In the genomic region with DNA sequence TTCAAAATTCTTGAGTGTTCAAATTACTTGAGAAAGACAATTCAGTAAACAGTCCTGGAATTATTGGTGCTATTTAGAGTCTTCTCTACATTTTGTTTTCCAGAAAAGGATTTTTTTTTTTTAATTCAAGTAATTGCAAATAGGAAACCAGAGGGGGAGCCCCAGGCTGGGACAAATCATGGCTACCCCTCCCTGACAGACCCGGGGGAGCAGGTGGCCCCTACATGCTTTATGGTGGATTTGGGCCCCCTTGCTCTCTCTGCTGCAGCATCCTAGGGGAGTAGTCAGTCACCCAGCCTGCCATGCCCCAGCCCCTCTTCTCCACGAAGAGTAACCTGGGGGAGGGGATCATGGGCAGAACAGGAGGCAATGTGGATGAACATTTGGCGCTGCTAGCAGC, we compare ENCODE assay signal across 18 cellular contexts. TPM values are rescaled to one million over a fixed set of nuclear protein-coding genes. Genes with fewer than 3 reads are reported as not detected.
A peak's percentile ranks its signal among the peaks of the same experiment; 100 is the strongest.
DNase-seq lines count a peak whose midpoint lies in the region; ATAC-seq, FAIRE-seq and TF ChIP-seq lines count a peak whose summit lies in the region.
"Had no signal": no experiment of that assay in that cellular context is flagged by ENCODE, and none has a peak within 500 bp of the region (broad histone marks: within the 10 kb centered on the region; RNA-seq: fewer than 3 reads in every experiment).

No MANE protein-coding gene starts in this region.

- H3K4me3 ChIP-seq in H7 (ENCODE audit: insufficient read depth, low read depth, low read length) (no peak overlapping the region), OCI-LY3 (ENCODE audit: low read length) (peak overlapping the region; percentile 21; the same call in 1 of the 2 replicates), coronary artery (no peak overlapping the region)
- H3K4me3 ChIP-seq: SK-N-MC had no signal

- no peaks in the 10 kb centered on the region for H4K20me1 ChIP-seq in OCI-LY3 (ENCODE audit: insufficient read depth, low read length)

- no peaks in the 10 kb centered on the region for H3K9me3 ChIP-seq in OCI-LY3 (ENCODE audit: insufficient read depth, low read length)
- H3K9me3 ChIP-seq: gastrocnemius medialis, Peyer's patch, psoas muscle, testis had no signal

- H3K9ac ChIP-seq in OCI-LY3 (ENCODE audit: low read length), result no peak overlapping the region

- H3K27me3 ChIP-seq in H7 (ENCODE audit: control insufficient read depth, insufficient read depth, low read length) (peaks cover 8% of the 10 kb centered on the region; the same call in 1 of the 2 replicates), OCI-LY3 (ENCODE audit: low read depth, low read length) (no peaks in the 10 kb centered on the region), foreskin keratinocyte (no peaks in the 10 kb centered on the region)
- H3K27me3 ChIP-seq: Peyer's patch, testis had no signal

- H3K4me1 ChIP-seq in OCI-LY3 (ENCODE audit: low read length), result peaks cover 28% of the 10 kb centered on the region
- H3K4me1 ChIP-seq in foreskin keratinocyte, result no peaks in the 10 kb centered on the region
- H3K4me1 ChIP-seq: psoas muscle had no signal

- no peak overlapping the region for H3K27ac ChIP-seq in OCI-LY3 (ENCODE audit: low read length)
- H3K27ac ChIP-seq in foreskin keratinocyte, result no peak overlapping the region
- H3K27ac ChIP-seq in coronary artery, result no peak overlapping the region
- H3K27ac ChIP-seq: gastrocnemius medialis, psoas muscle, SK-N-MC, testis had no signal

- no peak for TF ChIP-seq CTCF in D721Med (IDR thresholded peaks at IDR 0.05; ENCODE audit: insufficient read depth, missing control alignments)
- peak; percentile 42 for TF ChIP-seq CTCF in OCI-LY3 (IDR thresholded peaks at IDR 0.05; ENCODE audit: low read depth, low read length)
- TF ChIP-seq CTCF in foreskin keratinocyte (conservative IDR thresholded peaks at IDR 0.05), result peak; percentile 46
- no peak for TF ChIP-seq CTCF in coronary artery (IDR thresholded peaks at IDR 0.05)

- DNase-seq in D721Med (ENCODE audit: insufficient read length, low spot score), result peak; percentile 14
- peak; percentile 62 for DNase-seq in H7
- no peak for DNase-seq in foreskin keratinocyte
- DNase-seq in AG20443 (ENCODE audit: low spot score), result no peak
- DNase-seq in coronary artery (ENCODE audit: low spot score), result no peak
- DNase-seq: activated CD4-positive, alpha-beta T cell treated with anti-CD3 and anti-CD28 coated beads, Interleukin-2, amount 50 U/mL, for 1 hour; activated T-cell treated with anti-CD3 and anti-CD28 coated beads, Interleukin-2, amount 50 U/mL, for 24 hours; C1 segment of cervical spinal cord; gastrocnemius medialis; left cardiac atrium; NCI-H1048; NCI-H526 treated with DMSO at 0.1 percent for 48 hours; Peyer's patch; psoas muscle; testis had no signal

- no peak for FAIRE-seq in D721Med (lab: Jason Lieb, UNC)

- peak overlapping the region; percentile 37 for H3K4me2 ChIP-seq in OCI-LY3 (ENCODE audit: low read length)

- no peaks in the 10 kb centered on the region for H3K79me2 ChIP-seq in OCI-LY3 (ENCODE audit: low read length)

- no peak for ATAC-seq in foreskin keratinocyte
- ATAC-seq in HG03095 (IDR thresholded peaks at IDR 0.05; ENCODE audit: unreplicated experiment), result no peak
- ATAC-seq: gastrocnemius medialis, left cardiac atrium, psoas muscle had no signal

- H2AFZ ChIP-seq in OCI-LY3 (ENCODE audit: low read depth, low read length), result no peak overlapping the region

- H3K36me3 ChIP-seq in H7 (replicated peaks; ENCODE audit: control insufficient read depth, insufficient read depth, low read length), result no peaks in the 10 kb centered on the region
- H3K36me3 ChIP-seq in OCI-LY3 (replicated peaks; ENCODE audit: low read depth, low read length), result no peaks in the 10 kb centered on the region
- H3K36me3 ChIP-seq: gastrocnemius medialis, Peyer's patch had no signal

RNA-seq across cellular contexts. Expression of a gene that starts 4.7 kb away (rescaled TPM):
- 0.83 and 1.6 TPM in 2 replicates for total RNA-seq in H7 (2014; rRNA removed; shearing (Covaris generic))
- total RNA-seq in foreskin keratinocyte, result 1.5 and 3.5 TPM in 2 replicates
- polyA plus RNA-seq in foreskin keratinocyte, result 1.9 and 3.2 TPM in 2 replicates

RNA-seq across cellular contexts. Expression of a gene that starts 4.8 kb away (rescaled TPM):
- 38.0 and 55.5 TPM in 2 replicates for total RNA-seq in H7 (2014; rRNA removed; shearing (Covaris generic))
- total RNA-seq in foreskin keratinocyte, result 73.6 and 80.9 TPM in 2 replicates
- 95.6 and 100 TPM in 2 replicates for polyA plus RNA-seq in foreskin keratinocyte

RNA-seq across cellular contexts. Expression of a gene that starts 25.0 kb away (rescaled TPM):
- 93.4 and 107 TPM in 2 replicates for total RNA-seq in H7 (2014; rRNA removed; shearing (Covaris generic))
- total RNA-seq in foreskin keratinocyte, result 143 and 188 TPM in 2 replicates
- 132 and 168 TPM in 2 replicates for polyA plus RNA-seq in foreskin keratinocyte

RNA-seq across cellular contexts. Expression of a gene that starts 36.6 kb away (rescaled TPM):
- 100 and 105 TPM in 2 replicates for total RNA-seq in H7 (2014; rRNA removed; shearing (Covaris generic))
- 165 and 187 TPM in 2 replicates for total RNA-seq in foreskin keratinocyte
- polyA plus RNA-seq in foreskin keratinocyte, result 178 and 183 TPM in 2 replicates

RNA-seq across cellular contexts. Expression of a gene that starts 38.2 kb away (rescaled TPM):
- 9.6 and 11.3 TPM in 2 replicates for total RNA-seq in H7 (2014; rRNA removed; shearing (Covaris generic))
- total RNA-seq in foreskin keratinocyte, result 33.4 and 36.2 TPM in 2 replicates
- 43.7 and 50.7 TPM in 2 replicates for polyA plus RNA-seq in foreskin keratinocyte

Comparison
In these comparisons a context has a peak if more than half of its experiments do, and no peak if none do; other contexts are left out.
1. DNase-seq: peak in D721Med (single experiment) and H7 (single experiment); none in foreskin keratinocyte (0 of 2), AG20443 (single experiment) and coronary artery (single experiment).
2. CTCF ChIP-seq: peak in OCI-LY3 (single experiment) and foreskin keratinocyte (single experiment); none in D721Med (single experiment) and coronary artery (single experiment).